Comparison of ENCODE assay signal across 11 cellular contexts in genomic region chr11:117820071-117820470, GRCh38. TPM values are rescaled to one million over a fixed set of nuclear protein-coding genes. Genes with fewer than 3 reads are reported as not detected.
A peak's percentile ranks its signal among the peaks of the same experiment; 100 is the strongest.
DNase-seq lines count a peak whose midpoint lies in the region; ATAC-seq and TF ChIP-seq lines count a peak whose summit lies in the region.
"Had no signal": no experiment of that assay in that cellular context is flagged by ENCODE, and none has a peak within 500 bp of the region (broad histone marks: within the 10 kb centered on the region; RNA-seq: fewer than 3 reads in every experiment).

No MANE protein-coding gene starts in this region.

- peaks cover 0 to 3% of the 10 kb centered on the region in 2 donors for H3K27me3 Mint-ChIP-seq in natural killer cell treated with Interleukin-12 subunit alpha and Interleukin-12 subunit beta and Interleukin-15 and Interleukin-18, amount 100 ng/mL, for 72 hours

- no peak overlapping the region for H3K4me3 Mint-ChIP-seq in natural killer cell treated with Interleukin-12 subunit alpha and Interleukin-12 subunit beta and Interleukin-15 and Interleukin-18, amount 100 ng/mL, for 72 hours
- H3K4me3 Mint-ChIP-seq: CD8-positive, alpha-beta memory T cell had no signal

- H3K4me3 ChIP-seq in Peyer's patch (no peak overlapping the region), muscle layer of duodenum (ENCODE audit: low read depth in 1 of 2, low read length in 2 of 2) (no peak overlapping the region)
- H3K4me3 ChIP-seq: left lung had no signal

- H3K27me3 ChIP-seq in Peyer's patch (no peaks in the 10 kb centered on the region), muscle layer of duodenum (ENCODE audit: low read depth, low read length) (no peaks in the 10 kb centered on the region)
- H3K27me3 ChIP-seq: left lung had no signal

- no peaks in the 10 kb centered on the region for H3K36me3 ChIP-seq in Peyer's patch
- H3K36me3 ChIP-seq in muscle layer of duodenum (ENCODE audit: control insufficient read depth in 1 of 2, insufficient read depth in 2 of 2, low read length in 2 of 2) = no peaks in the 10 kb centered on the region
- H3K36me3 ChIP-seq: left lung had no signal

- peak overlapping the region in 1 of 2 donors; percentile 70 for H3K27ac Mint-ChIP-seq in natural killer cell treated with Interleukin-12 subunit alpha and Interleukin-12 subunit beta and Interleukin-15 and Interleukin-18, amount 100 ng/mL, for 72 hours

- no peaks in the 10 kb centered on the region for H3K9me3 Mint-ChIP-seq in natural killer cell treated with Interleukin-12 subunit alpha and Interleukin-12 subunit beta and Interleukin-15 and Interleukin-18, amount 100 ng/mL, for 72 hours
- H3K9me3 Mint-ChIP-seq: CD8-positive, alpha-beta memory T cell had no signal

- H3K36me3 Mint-ChIP-seq in natural killer cell treated with Interleukin-12 subunit alpha and Interleukin-12 subunit beta and Interleukin-15 and Interleukin-18, amount 100 ng/mL, for 72 hours = no peaks in the 10 kb centered on the region

- H3K4me1 ChIP-seq in Peyer's patch (peaks cover 6 to 70% (median 21%) of the 10 kb centered on the region in 4 donors), muscle layer of duodenum (ENCODE audit: control insufficient read depth in 1 of 2, insufficient read depth in 2 of 2, low read length in 2 of 2) (peaks cover 21 to 39% of the 10 kb centered on the region in 2 donors)

- ATAC-seq in GM18520 (IDR thresholded peaks at IDR 0.05; ENCODE audit: unreplicated experiment) = no peak
- no peak for ATAC-seq in natural killer cell treated with Interleukin-12 subunit alpha and Interleukin-12 subunit beta and Interleukin-15 and Interleukin-18, amount 100 ng/mL, for 72 hours
- ATAC-seq: left lung had no signal

- no peak for TF ChIP-seq POLR2A in Peyer's patch (IDR thresholded peaks at IDR 0.05)

- peak overlapping the region in 1 of 4 donors; percentile 52 for H3K27ac ChIP-seq in Peyer's patch
- H3K27ac ChIP-seq in muscle layer of duodenum (ENCODE audit: low read length) = peak overlapping the region; percentile 31
- H3K27ac ChIP-seq: left lung had no signal

- H3K9me3 ChIP-seq in Peyer's patch (no peaks in the 10 kb centered on the region), muscle layer of duodenum (ENCODE audit: control insufficient read depth in 1 of 2, low read length in 2 of 2) (no peaks in the 10 kb centered on the region)
- H3K9me3 ChIP-seq: left lung, SK-N-SH had no signal

- TF ChIP-seq CTCF in Peyer's patch (IDR thresholded peaks at IDR 0.05) = peak in 2 of 6 experiments; percentile 12 to 19

- DNase-seq in DMS153 (lab: John Stamatoyannopoulos, UW) = peak; percentile 77
- DNase-seq in NCI-H1105 treated with DMSO at 0.1 percent for 48 hours (lab: John Stamatoyannopoulos, UW) = peak; percentile 95
- DNase-seq in Peyer's patch = peak in 2 of 3 donors; percentile 76
- no peak for DNase-seq in NCI-H1436 (lab: John Stamatoyannopoulos, UW)
- DNase-seq in natural killer cell treated with Interleukin-12 subunit alpha and Interleukin-12 subunit beta and Interleukin-15 and Interleukin-18, amount 100 ng/mL, for 72 hours (ENCODE audit: low spot score) = no peak
- DNase-seq: activated CD4-positive, CD25-positive, alpha-beta regulatory T cell; SK-N-SH had no signal

- peaks cover 46 to 61% of the 10 kb centered on the region in 2 donors for H3K4me1 Mint-ChIP-seq in natural killer cell treated with Interleukin-12 subunit alpha and Interleukin-12 subunit beta and Interleukin-15 and Interleukin-18, amount 100 ng/mL, for 72 hours (ENCODE audit: low read depth in 2 of 2)

RNA-seq across cellular contexts. Expression of gene FXYD2, which starts 4.5 kb away (rescaled TPM):
- 1 to 10 TPM in 1 of 4 donors, under 1 TPM in 1, not detected in 2; 0.67 to 1.7 TPM for total RNA-seq in Peyer's patch
- 1 to 10 TPM in 1 of 2 donors, under 1 TPM in 1; 0.14 to 1.5 TPM for total RNA-seq in natural killer cell treated with Interleukin-12 subunit alpha and Interleukin-12 subunit beta and Interleukin-15 and Interleukin-18, amount 100 ng/mL, for 72 hours

RNA-seq across cellular contexts. Expression of gene DSCAML1, which starts 23.1 kb away (rescaled TPM):
- total RNA-seq in Peyer's patch = 1 to 10 TPM in 2 of 4 donors, under 1 TPM in 2; 0.18 to 5.8 (median 2.9) TPM
- under 1 TPM in 1 of 2 donors, not detected in 1; 0.08 TPM for total RNA-seq in natural killer cell treated with Interleukin-12 subunit alpha and Interleukin-12 subunit beta and Interleukin-15 and Interleukin-18, amount 100 ng/mL, for 72 hours

RNA-seq across cellular contexts. Expression of gene FXYD6, which starts 56.4 kb away (rescaled TPM):
- total RNA-seq in Peyer's patch = 10 to 100 TPM in 3 of 4 donors, 1 to 10 TPM in 1; 5.1 to 41.3 (median 14.0) TPM
- not detected for total RNA-seq in natural killer cell treated with Interleukin-12 subunit alpha and Interleukin-12 subunit beta and Interleukin-15 and Interleukin-18, amount 100 ng/mL, for 72 hours

Comparison
In these comparisons a context has a peak if more than half of its experiments do, and no peak if none do; other contexts are left out.
1. DNase-seq: peak in DMS153 (single experiment), NCI-H1105 treated with DMSO at 0.1 percent for 48 hours (single experiment) and Peyer's patch (2 of 3); none in NCI-H1436 (single experiment) and natural killer cell treated with Interleukin-12 subunit alpha and Interleukin-12 subunit beta and Interleukin-15 and Interleukin-18, amount 100 ng/mL, for 72 hours (single experiment).
2. RNA of gene FXYD6, which starts 56.4 kb away (total RNA-seq): 5.1 to 41.3 TPM in Peyer's patch; not detected in natural killer cell treated with Interleukin-12 subunit alpha and Interleukin-12 subunit beta and Interleukin-15 and Interleukin-18, amount 100 ng/mL, for 72 hours; every median in the first group is over 4 times any median in the second.